Comparison of ENCODE assay signal across 29 cellular contexts in the genomic region with DNA sequence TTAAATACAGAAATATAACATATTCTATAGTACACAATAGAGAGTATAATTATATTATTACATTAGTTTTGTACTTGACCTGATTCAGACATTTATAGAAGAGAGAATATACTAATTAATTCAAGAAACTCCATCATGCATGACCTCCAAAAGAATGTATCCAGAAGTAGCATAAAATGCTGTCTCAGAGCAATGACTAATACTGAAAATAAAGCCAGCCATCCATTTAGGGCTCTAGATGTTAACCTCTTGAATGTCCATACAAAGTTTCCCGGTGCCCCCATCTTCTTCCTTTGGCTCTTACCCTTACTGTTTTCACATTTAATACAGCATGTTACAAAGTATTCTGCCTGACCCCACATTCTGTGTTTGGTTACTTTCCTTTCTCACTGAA.
A peak's percentile ranks its signal among the peaks of the same experiment; 100 is the strongest.
DNase-seq lines count a peak whose midpoint lies in the region; ATAC-seq, FAIRE-seq and TF ChIP-seq lines count a peak whose summit lies in the region.
"Had no signal": no experiment of that assay in that cellular context is flagged by ENCODE, and none has a peak within 500 bp of the region (broad histone marks: within the 10 kb centered on the region; RNA-seq: fewer than 3 reads in every experiment).

No MANE protein-coding gene starts in this region.

- no peak overlapping the region for H3K23ac ChIP-seq in H1 (ENCODE audit: insufficient read length)

- 72% methylated on average over 1 of the region's 1 CpG for WGBS in GM23248 (ENCODE audit: low coverage in 1 of 2, low lambda C conversion rate in 2 of 2, missing lambda C conversion rate in 2 of 2), 2 experiments
- WGBS in H1 (ENCODE audit: extremely low coverage in 1 of 2, insufficient coverage in 1 of 2, insufficient read length in 1 of 2, insufficient replicate concordance in 2 of 2, low coverage in 1 of 2, low lambda C conversion rate in 2 of 2, missing lambda C conversion rate in 1 of 2), 2 experiments, result 0% methylated on average over 1 of the region's 1 CpG; no CpG with 5 or more reads in 1 of the 2 experiments

- H2BK15ac ChIP-seq in H1 (ENCODE audit: low read length), result no peak overlapping the region

- TF ChIP-seq EP300 in H1 (IDR thresholded peaks at IDR 0.05; ENCODE audit: borderline replicate concordance in 1 of 2, low read depth in 2 of 2, low read length in 2 of 2), result no peak

- no peak overlapping the region for H2BK120ac ChIP-seq in H1 (replicated peaks; ENCODE audit: low read depth, low read length)

- H2BK5ac ChIP-seq in H1 (ENCODE audit: low read depth, low read length), result no peak overlapping the region

- TF ChIP-seq CTCF in H1 (IDR thresholded peaks at IDR 0.05; ENCODE audit: control extremely low read depth in 1 of 3, insufficient read depth in 1 of 3, low read depth in 1 of 3, low read length in 3 of 3), result no peak

- H2BK20ac ChIP-seq in H1 (ENCODE audit: low read length), result no peak overlapping the region

- peaks cover 23 to 44% (median 39%) of the 10 kb centered on the region in 3 donors for H3K4me1 Mint-ChIP-seq in CD8-positive, alpha-beta memory T cell
- peaks cover 18% of the 10 kb centered on the region in 2 donors for H3K4me1 Mint-ChIP-seq in natural killer cell treated with Interleukin-12 subunit alpha and Interleukin-12 subunit beta and Interleukin-15 and Interleukin-18, amount 100 ng/mL, for 72 hours (ENCODE audit: low read depth in 2 of 2)

- H2AFZ ChIP-seq in GM23248, result no peak overlapping the region
- no peak overlapping the region for H2AFZ ChIP-seq in H1 (ENCODE audit: low read length)

- no peak for TF ChIP-seq POLR2A in H1 (IDR thresholded peaks at IDR 0.05; ENCODE audit: control extremely low read depth in 1 of 2, low read depth in 2 of 2, low read length in 2 of 2)

- H3K14ac ChIP-seq in H1 (ENCODE audit: insufficient read length), result no peak overlapping the region

- in situ Hi-C loops in GM23248 (cut with MboI), result no loop called here

- H3K9ac ChIP-seq in GM23248, result no peak overlapping the region
- no peak overlapping the region for H3K9ac ChIP-seq in H1 (replicated peaks in 1 of 4; ENCODE audit: extremely low read depth in 1 of 4, low read depth in 3 of 4, low read length in 3 of 4)

- no peak overlapping the region for H4K5ac ChIP-seq in H1 (ENCODE audit: insufficient read length, low read depth, low read length)

- peak overlapping the region; percentile 8 for H3K4me3 ChIP-seq in CD8-positive, alpha-beta memory T cell (ENCODE audit: low read length)
- H3K4me3 ChIP-seq in GM23248 (no peak overlapping the region), H1 (ENCODE audit: extremely low read depth in 1 of 4, insufficient read depth in 2 of 4, low read depth in 3 of 4, low read length in 4 of 4) (no peak overlapping the region)
- H3K4me3 ChIP-seq: adrenal gland, heart right ventricle, right lobe of liver, SJSA1, testis, uterus had no signal

- H3K27me3 ChIP-seq in CD8-positive, alpha-beta memory T cell (ENCODE audit: insufficient read depth, low read length, poor library complexity, severe bottlenecking), result no peaks in the 10 kb centered on the region
- H3K27me3 ChIP-seq in GM23248 (replicated peaks; ENCODE audit: insufficient read depth), result no peaks in the 10 kb centered on the region
- H3K27me3 ChIP-seq in H1 (replicated peaks in 1 of 4; ENCODE audit: control insufficient read depth in 3 of 4, extremely low read depth in 1 of 4, insufficient read depth in 3 of 4, low read length in 3 of 4), result no peaks in the 10 kb centered on the region
- H3K27me3 ChIP-seq: adrenal gland, heart right ventricle, right lobe of liver, SJSA1, testis, uterus had no signal

- H3K9me3 ChIP-seq in CD8-positive, alpha-beta memory T cell (ENCODE audit: low read length), result peaks cover 17% of the 10 kb centered on the region
- no peaks in the 10 kb centered on the region for H3K9me3 ChIP-seq in GM23248 (ENCODE audit: low read depth)
- no peaks in the 10 kb centered on the region; a peak in 1 of 4 replicates for H3K9me3 ChIP-seq in H1 (ENCODE audit: insufficient read depth in 2 of 2, low read depth in 1 of 2, low read length in 1 of 2)
- H3K9me3 ChIP-seq: adrenal gland, right lobe of liver, SJSA1, testis, uterus had no signal

- H4K8ac ChIP-seq in H1 (ENCODE audit: extremely low read depth, insufficient read depth, low read length), result no peak overlapping the region

- peaks cover 24 to 34% (median 31%) of the 10 kb centered on the region in 5 donors for H3K9me3 Mint-ChIP-seq in CD8-positive, alpha-beta memory T cell
- H3K9me3 Mint-ChIP-seq in natural killer cell treated with Interleukin-12 subunit alpha and Interleukin-12 subunit beta and Interleukin-15 and Interleukin-18, amount 100 ng/mL, for 72 hours, result peaks cover 6% of the 10 kb centered on the region

- POLR2A ChIA-PET in CD8-positive, alpha-beta memory T cell (lab: Charles Lee), result no interaction called here
- POLR2A ChIA-PET in H1 (lab: Charles Lee; ENCODE audit: partially characterized antibody), result no interaction called here

- CTCF ChIA-PET in CD8-positive, alpha-beta memory T cell (lab: Charles Lee), result no interaction called here
- CTCF ChIA-PET in H1 (lab: Charles Lee; ENCODE audit: partially characterized antibody), result interaction anchor here (0.9 to 1.5 kb wide), 3 partner anchors 13 to 27 kb away, joined by 4 to 5 read pairs (median 4); no protein-coding TSS in a partner anchor

- no peak for ATAC-seq in natural killer cell treated with Interleukin-12 subunit alpha and Interleukin-12 subunit beta and Interleukin-15 and Interleukin-18, amount 100 ng/mL, for 72 hours
- ATAC-seq in SK-N-SH treated with all-trans-retinoic acid at 6 μM for 48 hours, result no peak
- ATAC-seq: activated CD8-positive, alpha-beta T cell treated with anti-CD3 and anti-CD28 coated beads, Interleukin-2, amount 10 ng/mL, durations not matched to agents 7 days and 5 days; heart right ventricle; left cardiac atrium; right lobe of liver; stimulated activated naive B cell treated with anti-CD40 and anti-IgM and Interleukin-4, amounts not matched to agents 10 μg/mL and 1 μg/mL and 100 μg/mL, for 72 hours had no signal

- no peaks in the 10 kb centered on the region for H3K79me2 ChIP-seq in GM23248 (ENCODE audit: insufficient read depth)
- no peaks in the 10 kb centered on the region for H3K79me2 ChIP-seq in H1 (ENCODE audit: control insufficient read depth in 1 of 2, insufficient read depth in 2 of 2, low read length in 2 of 2)

- H3K9me2 ChIP-seq in GM23248 (ENCODE audit: insufficient read depth), result no peaks in the 10 kb centered on the region

- no peaks in the 10 kb centered on the region for H3K23me2 ChIP-seq in H1 (ENCODE audit: low read depth, low read length)

- H2BK12ac ChIP-seq in H1 (ENCODE audit: low read depth, low read length), result peak overlapping the region; percentile 56

- no peak overlapping the region for H3K4me3 Mint-ChIP-seq in CD8-positive, alpha-beta memory T cell
- H3K4me3 Mint-ChIP-seq in natural killer cell treated with Interleukin-12 subunit alpha and Interleukin-12 subunit beta and Interleukin-15 and Interleukin-18, amount 100 ng/mL, for 72 hours, result no peak overlapping the region
- H3K4me3 Mint-ChIP-seq: activated CD8-positive, alpha-beta T cell treated with anti-CD3 and anti-CD28 coated beads, Interleukin-2, amount 10 ng/mL, durations not matched to agents 7 days and 5 days; H9; neural crest cell; stimulated activated naive B cell treated with anti-CD40 and anti-IgM and Interleukin-4, amounts not matched to agents 10 μg/mL and 1 μg/mL and 100 μg/mL, for 72 hours had no signal

- no peak overlapping the region for H3K4me2 ChIP-seq in GM23248 (ENCODE audit: unreplicated experiment)
- no peak overlapping the region; a peak in 1 of 4 replicates for H3K4me2 ChIP-seq in H1 (ENCODE audit: insufficient read depth in 1 of 2, low read depth in 2 of 2, low read length in 2 of 2)

- no peak overlapping the region for H3K56ac ChIP-seq in H1 (replicated peaks; ENCODE audit: insufficient read length, low read depth, low read length)

- no peak overlapping the region for H4K91ac ChIP-seq in H1 (replicated peaks; ENCODE audit: insufficient read length, low read length)

- H3K18ac ChIP-seq in H1 (ENCODE audit: extremely low read depth, low read length), result 0 out of 2 replicates have a peak overlapping the region, but pooled peaks have one; percentile 7

- H3K27ac ChIP-seq in CD8-positive, alpha-beta memory T cell (ENCODE audit: low read depth, low read length), result no peak overlapping the region
- H3K27ac ChIP-seq in GM23248 (no peak overlapping the region), H1 (ENCODE audit: low read depth, low read length) (no peak overlapping the region)
- H3K27ac ChIP-seq: adrenal gland, heart right ventricle, right lobe of liver, SJSA1, testis, uterus had no signal

- H3K4ac ChIP-seq in H1 (replicated peaks; ENCODE audit: insufficient read length, low read depth, low read length), result no peak overlapping the region

- no peaks in the 10 kb centered on the region for H3K79me1 ChIP-seq in H1 (ENCODE audit: low read depth, low read length)

- H3F3A ChIP-seq in GM23248 (ENCODE audit: insufficient read depth), result no peaks in the 10 kb centered on the region

- H3K27ac Mint-ChIP-seq in CD8-positive, alpha-beta memory T cell, result peak overlapping the region in 3 of 8 donors; percentile 12 to 84 (median 52)
- H3K27ac Mint-ChIP-seq in natural killer cell treated with Interleukin-12 subunit alpha and Interleukin-12 subunit beta and Interleukin-15 and Interleukin-18, amount 100 ng/mL, for 72 hours, result peak overlapping the region; percentile 50 to 55
- H3K27ac Mint-ChIP-seq: activated CD8-positive, alpha-beta T cell treated with anti-CD3 and anti-CD28 coated beads, Interleukin-2, amount 10 ng/mL, durations not matched to agents 7 days and 5 days; stimulated activated naive B cell treated with anti-CD40 and anti-IgM and Interleukin-4, amounts not matched to agents 10 μg/mL and 1 μg/mL and 100 μg/mL, for 72 hours had no signal

- no peak for DNase-seq in CD8-positive, alpha-beta memory T cell
- DNase-seq in GM23248 (peak; percentile 13), H1 (ENCODE audit: low read depth in 1 of 2, low spot score in 2 of 2) (no peak), NCI-H2196 treated with DMSO at 0.1 percent for 48 hours (lab: John Stamatoyannopoulos, UW; ENCODE audit: unreplicated experiment) (no peak)
- DNase-seq in natural killer cell treated with Interleukin-12 subunit alpha and Interleukin-12 subunit beta and Interleukin-15 and Interleukin-18, amount 100 ng/mL, for 72 hours (ENCODE audit: low spot score), result no peak
- no peak for DNase-seq in NK-92 treated with Interleukin-12 subunit alpha and Interleukin-12 subunit beta, amount 100 ng/mL, for 24 hours (lab: John Stamatoyannopoulos, UW)
- DNase-seq: activated CD8-positive, alpha-beta T cell treated with anti-CD3 and anti-CD28 coated beads, Interleukin-2, amount 10 ng/mL, durations not matched to agents 7 days and 5 days; activated effector memory CD4-positive, alpha-beta T cell treated with Interleukin-2 at 50 U/mL for 16 hours; adrenal gland; CD4-positive, CD25-positive, alpha-beta regulatory T cell; DMS153; effector CD4-positive, alpha-beta T cell; H9; heart right ventricle; left cardiac atrium; NCI-H1092; NCI-H187; NCI-H526; right lobe of liver; stimulated activated CD4-positive, alpha-beta T cell treated with anti-CD3 and anti-CD28 coated beads, Interleukin-4, amount 100 ng/mL, for 24 hours; stimulated activated naive B cell treated with anti-CD40 and anti-IgM and Interleukin-4, amounts not matched to agents 10 μg/mL and 1 μg/mL and 100 μg/mL, for 72 hours; testis; uterus had no signal

- 0 out of 2 replicates have a peak overlapping the region, but pooled peaks have one; percentile 33 for H2AK5ac ChIP-seq in H1 (ENCODE audit: low read depth, low read length)

- FAIRE-seq in H1 (lab: Jason Lieb, UNC), result no peak
- FAIRE-seq: colon, G401.6, TTC549 had no signal

- no peaks in the 10 kb centered on the region for H4K20me1 ChIP-seq in GM23248 (ENCODE audit: insufficient read depth)
- H4K20me1 ChIP-seq in H1 (replicated peaks in 1 of 2; ENCODE audit: control insufficient read depth in 1 of 2, insufficient read depth in 2 of 2, low read length in 2 of 2), result no peaks in the 10 kb centered on the region

- H3K4me1 ChIP-seq in CD8-positive, alpha-beta memory T cell (ENCODE audit: insufficient read depth, low read length), result peaks cover 10% of the 10 kb centered on the region
- H3K4me1 ChIP-seq in GM23248 (ENCODE audit: insufficient read depth), result no peaks in the 10 kb centered on the region
- H3K4me1 ChIP-seq in H1 (replicated peaks in 1 of 4; ENCODE audit: control insufficient read depth in 3 of 4, insufficient read depth in 4 of 4, low read length in 3 of 4), result peaks cover 0 to 16% (median 7%) of the 10 kb centered on the region in 4 experiments; a peak in 5 of 7 replicates
- H3K4me1 ChIP-seq: adrenal gland, heart right ventricle, right lobe of liver, SJSA1, testis, uterus had no signal

- no peaks in the 10 kb centered on the region for H3K27me3 Mint-ChIP-seq in CD8-positive, alpha-beta memory T cell
- no peaks in the 10 kb centered on the region for H3K27me3 Mint-ChIP-seq in natural killer cell treated with Interleukin-12 subunit alpha and Interleukin-12 subunit beta and Interleukin-15 and Interleukin-18, amount 100 ng/mL, for 72 hours
- H3K27me3 Mint-ChIP-seq: CD4-positive, CD25-positive, alpha-beta regulatory T cell; stimulated activated naive B cell treated with anti-CD40 and anti-IgM and Interleukin-4, amounts not matched to agents 10 μg/mL and 1 μg/mL and 100 μg/mL, for 72 hours had no signal

- TF ChIP-seq RAD21 in H1 (IDR thresholded peaks at IDR 0.05 in 1 of 2, conservative IDR thresholded peaks at IDR 0.05 in 1 of 2; ENCODE audit: low read depth in 2 of 2, low read length in 2 of 2), result no peak

- H3K36me3 ChIP-seq in CD8-positive, alpha-beta memory T cell (ENCODE audit: insufficient read depth, low read length), result peaks cover 43% of the 10 kb centered on the region
- H3K36me3 ChIP-seq in GM23248 (ENCODE audit: low read depth) (no peaks in the 10 kb centered on the region), H1 (ENCODE audit: control insufficient read depth in 2 of 4, insufficient read depth in 4 of 4, low read length in 3 of 4) (no peaks in the 10 kb centered on the region)
- H3K36me3 ChIP-seq: adrenal gland, right lobe of liver, SJSA1, uterus had no signal

- H3K36me3 Mint-ChIP-seq in CD8-positive, alpha-beta memory T cell, result peaks cover 42 to 67% (median 55%) of the 10 kb centered on the region in 3 donors
- H3K36me3 Mint-ChIP-seq in natural killer cell treated with Interleukin-12 subunit alpha and Interleukin-12 subunit beta and Interleukin-15 and Interleukin-18, amount 100 ng/mL, for 72 hours, result peaks cover 57% of the 10 kb centered on the region
